ENCODE assay signal across 26 cellular contexts in the genomic region with DNA sequence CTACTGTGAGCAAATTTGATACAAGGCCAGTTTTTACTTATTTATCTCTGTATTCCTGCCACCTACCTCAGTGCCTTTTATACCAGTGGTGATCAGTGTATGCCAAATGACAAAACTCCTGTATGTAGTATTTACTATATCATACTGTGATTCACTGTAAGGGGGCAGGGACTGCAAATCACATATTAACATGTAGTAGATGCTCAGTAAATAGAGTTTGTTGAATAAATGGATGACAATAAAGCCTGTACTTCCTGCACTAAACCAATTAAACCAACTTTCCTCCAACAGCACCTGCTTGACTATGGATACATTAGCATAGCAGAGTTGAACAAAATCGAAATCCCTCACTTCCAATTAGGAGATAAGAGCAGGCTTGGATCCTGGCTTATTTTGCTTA.
"Had no signal": no experiment of that assay in that cellular context is flagged by ENCODE, and none has a peak within 500 bp of the region (broad histone marks: within the 10 kb centered on the region; RNA-seq: fewer than 3 reads in every experiment).

No MANE protein-coding gene starts in this region.

- H3K4me3 ChIP-seq: stomach, suprapubic skin, testis, thoracic aorta, thyroid gland, tibial artery, tibial nerve, transverse colon, upper lobe of left lung, upper lobe of right lung, uterus, vagina had no signal

- H3K4me1 ChIP-seq: suprapubic skin, testis, thyroid gland, tibial nerve, upper lobe of left lung, upper lobe of right lung, uterus, vagina had no signal

- H3K36me3 ChIP-seq: stomach, suprapubic skin, thoracic aorta, thyroid gland, tibial artery, tibial nerve, transverse colon, upper lobe of left lung, upper lobe of right lung, uterus, vagina had no signal

- DNase-seq: stimulated activated CD4-positive, alpha-beta T cell treated with anti-CD3 and anti-CD28 coated beads, Interleukin-2, amount 100 ng/mL, for 48 hours; stimulated activated CD4-positive, alpha-beta T cell treated with anti-CD3 and anti-CD28 coated beads, Interleukin-4, amount 100 ng/mL, for 1 hour; stimulated activated CD4-positive, alpha-beta T cell treated with anti-CD3 and anti-CD28 coated beads, Interleukin-4, amount 100 ng/mL, for 24 hours; stimulated activated CD4-positive, alpha-beta T cell treated with anti-CD3 and anti-CD28 coated beads, Interleukin-4, amount 100 ng/mL, for 4 hours; stimulated activated CD8-positive, alpha-beta memory T cell treated with anti-CD3 and anti-CD28 coated beads, Interleukin-4, amount 100 ng/mL, for 48 hours; stimulated activated naive B cell treated with anti-CD40 and anti-IgM and Interleukin-4, amounts not matched to agents 10 μg/mL and 1 μg/mL and 100 μg/mL, for 72 hours; stimulated activated naive CD4-positive, alpha-beta T cell; stimulated activated naive CD4-positive, alpha-beta T cell treated with Interleukin-2 at 50 U/mL for 16 hours; stimulated activated naive CD8-positive, alpha-beta T cell treated with anti-CD3 and anti-CD28 coated beads, Interleukin-15, amount 100 ng/mL, for 72 hours; stimulated activated naive CD8-positive, alpha-beta T cell treated with anti-CD3 and anti-CD28 coated beads, Interleukin-15, Interleukin-2, amounts not matched to agents 100 U/mL and 50 U/mL, for 24 hours; stomach; substantia nigra; testis; thyroid gland; tibial artery; transverse colon; trophoblast cell; upper lobe of left lung; upper lobe of right lung; uterus had no signal

- ATAC-seq: stimulated activated effector memory CD8-positive, alpha-beta T cell treated with anti-CD3 and anti-CD28 coated beads, Interleukin-12 subunit alpha, Interleukin-12 subunit beta, amount 100 ng/mL, for 72 hours; stimulated activated memory B cell treated with anti-CD40 and anti-IgM and Interleukin-4, amounts not matched to agents 10 μg/mL and 1 μg/mL and 100 μg/mL, for 72 hours; stimulated activated naive B cell treated with anti-CD40 and anti-IgM and Interleukin-4, amounts not matched to agents 10 μg/mL and 1 μg/mL and 100 μg/mL, for 72 hours; stimulated activated naive CD8-positive, alpha-beta T cell treated with anti-CD3 and anti-CD28 coated beads, Interleukin-15, amount 100 ng/mL, for 72 hours; stimulated activated naive CD8-positive, alpha-beta T cell treated with anti-CD3 and anti-CD28 coated beads, Interleukin-15, Interleukin-2, amounts not matched to agents 100 U/mL and 50 U/mL, for 24 hours; upper lobe of right lung had no signal

- H3K9me3 ChIP-seq: stomach, suprapubic skin, testis, thoracic aorta, thyroid gland, tibial artery, tibial nerve, transverse colon, upper lobe of left lung, upper lobe of right lung, uterus, vagina had no signal
